1 cellular context compared by ENCODE assay signal in genomic region chr2:30611572-30611971, GRCh38.
TF ChIP-seq lines count a peak whose summit lies in the region.

No MANE protein-coding gene starts in this region.

TF ChIP-seq in IMR-90, 13 proteins besides CTCF, POLR2A, EP300 and RAD21 (continued from another document):
- TF ChIP-seq CEBPB (IDR thresholded peaks at IDR 0.05; ENCODE audit: low read depth, low read length) (no peak), ELK1 (IDR thresholded peaks at IDR 0.05; ENCODE audit: borderline replicate concordance, low read depth, low read length) (no peak), CHD1 (IDR thresholded peaks at IDR 0.05; ENCODE audit: low read depth, low read length) (no peak), RCOR1 (IDR thresholded peaks at IDR 0.05; ENCODE audit: insufficient replicate concordance, low read length) (no peak), RFX5 (IDR thresholded peaks at IDR 0.05; ENCODE audit: low read depth, low read length) (no peak), SMC3 (IDR thresholded peaks at IDR 0.05; ENCODE audit: low read depth, low read length) (no peak), MAZ (IDR thresholded peaks at IDR 0.05; ENCODE audit: borderline replicate concordance, low read depth, low read length) (no peak), MAFK (IDR thresholded peaks at IDR 0.05; ENCODE audit: low read depth, low read length) (no peak), BHLHE40 (IDR thresholded peaks at IDR 0.05; ENCODE audit: low read depth, low read length) (no peak), USF2 (IDR thresholded peaks at IDR 0.05; ENCODE audit: low read depth, low read length) (no peak), NFE2L2 (IDR thresholded peaks at IDR 0.05; ENCODE audit: low read depth, low read length) (no peak)
